ENCODE assay signal across 17 cellular contexts in the genomic region with DNA sequence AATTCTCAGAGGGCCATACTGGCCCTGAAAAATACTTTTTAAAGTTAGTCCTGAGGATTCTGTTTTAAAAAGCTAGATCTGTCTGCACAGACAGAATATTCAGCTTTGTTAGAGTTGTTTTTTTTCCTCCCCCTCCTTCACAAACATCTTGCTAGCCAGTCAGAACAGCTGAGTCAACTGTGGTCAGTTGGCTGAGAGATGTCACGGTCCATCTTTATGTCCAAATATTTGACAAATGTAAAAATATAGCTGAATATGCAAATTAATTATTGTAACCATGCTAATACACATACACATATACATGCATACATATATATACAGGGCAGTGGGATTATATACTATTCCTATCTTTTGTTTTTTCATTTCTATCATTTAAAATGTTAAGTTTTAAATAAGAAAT. TPM values are rescaled to one million over a fixed set of nuclear protein-coding genes. Genes with fewer than 3 reads are reported as not detected.
DNase-seq lines count a peak whose midpoint lies in the region; ATAC-seq and TF ChIP-seq lines count a peak whose summit lies in the region.
"Had no signal": no experiment of that assay in that cellular context is flagged by ENCODE, and none has a peak within 500 bp of the region (broad histone marks: within the 10 kb centered on the region; RNA-seq: fewer than 3 reads in every experiment).

No MANE protein-coding gene starts in this region.

- TF ChIP-seq EP300 in stomach (IDR thresholded peaks at IDR 0.05): no peak

- H3K36me3 ChIP-seq in IMR-90 (ENCODE audit: control insufficient read depth, insufficient read depth, low read length) (no peaks in the 10 kb centered on the region), brain microvascular endothelial cell (replicated peaks) (no peaks in the 10 kb centered on the region), skeletal muscle satellite cell (ENCODE audit: insufficient read depth, low read length) (no peaks in the 10 kb centered on the region), stomach (peaks cover 0 to 14% (median 0%) of the 10 kb centered on the region in 4 donors)
- H3K36me3 ChIP-seq: breast epithelium, gastroesophageal sphincter, upper lobe of right lung had no signal

- H3K27me3 ChIP-seq in IMR-90 (ENCODE audit: control insufficient read depth, insufficient read depth, low read length): no peaks in the 10 kb centered on the region
- H3K27me3 ChIP-seq in brain microvascular endothelial cell (replicated peaks): no peaks in the 10 kb centered on the region
- H3K27me3 ChIP-seq in skeletal muscle satellite cell (ENCODE audit: control insufficient read depth, insufficient read depth, low read length): no peaks in the 10 kb centered on the region
- no peaks in the 10 kb centered on the region for H3K27me3 ChIP-seq in stomach
- H3K27me3 ChIP-seq: breast epithelium, gastroesophageal sphincter, upper lobe of right lung had no signal

- DNase-seq in IMR-90: peak; percentile 29
- DNase-seq in brain microvascular endothelial cell: peak; percentile 45
- DNase-seq in iris pigment epithelial cell (ENCODE audit: low read depth): peak; percentile 71
- DNase-seq in activated CD4-positive, alpha-beta T cell treated with anti-CD3 and anti-CD28 coated beads for 4 hours: no peak
- DNase-seq in mesothelial cell of epicardium (ENCODE audit: low spot score in 2 of 2, unreplicated experiment in 2 of 2): no peak
- DNase-seq in stomach: no peak
- DNase-seq: dermis blood vessel endothelial cell, MM.1S, NCI-H146, NCI-H526 treated with DMSO at 0.1 percent for 48 hours, Right ventricle myocardium superior, upper lobe of right lung had no signal

- H3K9me1 ChIP-seq in IMR-90 (ENCODE audit: insufficient read depth, low read length): no peaks in the 10 kb centered on the region

- no peaks in the 10 kb centered on the region for H3K4me1 Mint-ChIP-seq in mesothelial cell of epicardium

- dilution Hi-C loops in IMR-90 (cut with HindIII; ENCODE audit: low sequenced_read_pairs, unreplicated experiment): no loop called here

- no peak overlapping the region for H2BK20ac ChIP-seq in IMR-90 (ENCODE audit: low read depth, low read length)

- H3K4me3 Mint-ChIP-seq in mesothelial cell of epicardium: no peak overlapping the region
- H3K4me3 Mint-ChIP-seq: activated naive CD8-positive, alpha-beta T cell; natural killer cell treated with Interleukin-12 subunit alpha and Interleukin-12 subunit beta and Interleukin-15 and Interleukin-18, amount 100 ng/mL, for 72 hours had no signal

- H3K23ac ChIP-seq in IMR-90 (ENCODE audit: low read depth, low read length): no peak overlapping the region

- H3K79me1 ChIP-seq in IMR-90 (ENCODE audit: low read depth in 1 of 2, low read length in 2 of 2): no peaks in the 10 kb centered on the region

- no peak for TF ChIP-seq RAD21 in IMR-90 (IDR thresholded peaks at IDR 0.05; ENCODE audit: low read length)

- H3K4me2 ChIP-seq in IMR-90 (ENCODE audit: low read depth, low read length) (no peak overlapping the region), skeletal muscle satellite cell (ENCODE audit: low read length) (peak overlapping the region; percentile 56)

- no peak overlapping the region for H3K27ac Mint-ChIP-seq in mesothelial cell of epicardium
- H3K27ac Mint-ChIP-seq: activated naive CD8-positive, alpha-beta T cell; natural killer cell treated with Interleukin-12 subunit alpha and Interleukin-12 subunit beta and Interleukin-15 and Interleukin-18, amount 100 ng/mL, for 72 hours had no signal

- H3K9me3 ChIP-seq in IMR-90 (ENCODE audit: control insufficient read depth, insufficient read depth, low read length): peaks cover 6% of the 10 kb centered on the region; the same call in 1 of the 2 replicates
- no peaks in the 10 kb centered on the region for H3K9me3 ChIP-seq in skeletal muscle satellite cell (replicated peaks; ENCODE audit: low read length)
- H3K9me3 ChIP-seq in stomach: peaks cover 0 to 42% (median 25%) of the 10 kb centered on the region in 4 donors

- no peak overlapping the region for H2BK120ac ChIP-seq in IMR-90 (ENCODE audit: low read depth, low read length)

- ATAC-seq in IMR-90 (ENCODE audit: low read depth): 0 out of 2 replicates have a peak, but pooled peaks have one; percentile 32
- ATAC-seq: gastroesophageal sphincter; natural killer cell treated with Interleukin-12 subunit alpha and Interleukin-12 subunit beta and Interleukin-15 and Interleukin-18, amount 100 ng/mL, for 72 hours; upper lobe of right lung had no signal

- no peak overlapping the region for H2AFZ ChIP-seq in IMR-90 (replicated peaks; ENCODE audit: low read length, poor library complexity)

- in situ Hi-C loops in IMR-90 (cut with MboI; ENCODE audit: low sequenced_read_pairs) (no loop called here), brain microvascular endothelial cell (cut with HindIII; ENCODE audit: low pct_ligation_motif_present, low sequenced_read_pairs) (no loop called here)

- H3K14ac ChIP-seq in IMR-90 (replicated peaks; ENCODE audit: low read depth, low read length): no peak overlapping the region

- H3K9ac ChIP-seq in IMR-90 (ENCODE audit: low read depth, low read length): no peak overlapping the region
- peak overlapping the region; percentile 54 for H3K9ac ChIP-seq in skeletal muscle satellite cell (ENCODE audit: low read depth, low read length)

- no peak overlapping the region for H3K4ac ChIP-seq in IMR-90 (ENCODE audit: low read depth, low read length)

- H4K8ac ChIP-seq in IMR-90 (ENCODE audit: low read depth in 2 of 2, low read length in 2 of 2): no peak overlapping the region

- TF ChIP-seq POLR2A in IMR-90 (IDR thresholded peaks at IDR 0.05; ENCODE audit: low read depth, low read length) (no peak), stomach (IDR thresholded peaks at IDR 0.05) (no peak)

- peaks cover 35% of the 10 kb centered on the region for H3K36me3 Mint-ChIP-seq in mesothelial cell of epicardium

- H2AK9ac ChIP-seq in IMR-90 (replicated peaks; ENCODE audit: low read depth, low read length, poor library complexity): no peak overlapping the region

- no TSS peak for BruUV-seq in IMR-90 (replicated peaks; lab: Mats Ljungman, UMichigan)

- H3K4me1 ChIP-seq in IMR-90 (ENCODE audit: control insufficient read depth, insufficient read depth, low read length): no peaks in the 10 kb centered on the region
- H3K4me1 ChIP-seq in skeletal muscle satellite cell (ENCODE audit: control insufficient read depth, insufficient read depth, low read length): peaks cover 7% of the 10 kb centered on the region
- no peaks in the 10 kb centered on the region for H3K4me1 ChIP-seq in stomach
- H3K4me1 ChIP-seq: breast epithelium, gastroesophageal sphincter, upper lobe of right lung had no signal

- no peak overlapping the region for H3K18ac ChIP-seq in IMR-90 (ENCODE audit: low read depth, low read length)

- POLR2A ChIA-PET in IMR-90 (lab: Charles Lee; ENCODE audit: unreplicated experiment): no interaction called here

- no peaks in the 10 kb centered on the region for H4K20me1 ChIP-seq in IMR-90 (ENCODE audit: insufficient read depth, low read length)

- H3K27me3 Mint-ChIP-seq in mesothelial cell of epicardium (ENCODE audit: low read depth): no peaks in the 10 kb centered on the region

- H3K27ac ChIP-seq in IMR-90 (ENCODE audit: insufficient read depth, low read length): no peak overlapping the region
- no peak overlapping the region for H3K27ac ChIP-seq in brain microvascular endothelial cell
- H3K27ac ChIP-seq in stomach: no peak overlapping the region
- H3K27ac ChIP-seq: breast epithelium, gastroesophageal sphincter, upper lobe of right lung had no signal

- intact Hi-C loops in IMR-90 (cut with micrococcal nuclease) (no loop called here), stomach (cut with DNase I; ENCODE audit: low total_unique reads) (no loop called here)

- H3K4me3 ChIP-seq in IMR-90 (ENCODE audit: insufficient read depth, low read depth, low read length) (no peak overlapping the region), brain microvascular endothelial cell (ENCODE audit: low read depth, low read length) (no peak overlapping the region), skeletal muscle satellite cell (ENCODE audit: low read length) (peak overlapping the region; percentile 32), stomach (no peak overlapping the region)
- H3K4me3 ChIP-seq: breast epithelium, gastroesophageal sphincter, upper lobe of right lung had no signal

- H2BK15ac ChIP-seq in IMR-90 (ENCODE audit: low read depth, low read length): no peak overlapping the region

- TF ChIP-seq CTCF in IMR-90 (conservative IDR thresholded peaks at IDR 0.05; ENCODE audit: low read depth, low read length) (no peak), brain microvascular endothelial cell (IDR thresholded peaks at IDR 0.05; ENCODE audit: low read depth, low read length, missing control alignments) (no peak), mesothelial cell of epicardium (IDR thresholded peaks at IDR 0.05; ENCODE audit: unreplicated experiment) (no peak), stomach (IDR thresholded peaks at IDR 0.05) (no peak)

- H4K5ac ChIP-seq in IMR-90 (ENCODE audit: low read depth, low read length): no peak overlapping the region

- no CpG with 5 or more reads among the region's 1 CpG for WGBS in IMR-90 (ENCODE audit: extremely low coverage in 2 of 2, insufficient read length in 1 of 2), 2 experiments
- WGBS in stomach, 5 donors: 47 to 77% (median 59%) methylated on average over 1 of the region's 1 CpG

- H3K9me3 Mint-ChIP-seq in mesothelial cell of epicardium: peaks cover 52% of the 10 kb centered on the region

- no peak overlapping the region for H4K91ac ChIP-seq in IMR-90 (ENCODE audit: insufficient read depth, low read depth, low read length)

- H2AK5ac ChIP-seq in IMR-90 (ENCODE audit: low read depth, low read length): no peak overlapping the region

- no peak overlapping the region for H2BK5ac ChIP-seq in IMR-90 (ENCODE audit: low read depth, low read length, poor library complexity, severe bottlenecking)

- no peak overlapping the region for H3K56ac ChIP-seq in IMR-90 (ENCODE audit: extremely low read depth, insufficient read depth, low read length)

- CTCF ChIA-PET in IMR-90 (lab: Yijun Ruan, JAX): interaction anchor here (1.1 kb wide), 1 partner anchor 35 kb away, joined by 3 read pairs; no protein-coding TSS in a partner anchor

TF ChIP-seq in IMR-90, 13 proteins besides CTCF, POLR2A, EP300 and RAD21 (continues in another document):
- TF ChIP-seq MAFK (IDR thresholded peaks at IDR 0.05; ENCODE audit: low read depth, low read length): peak; percentile 61

RNA-seq across cellular contexts. Expression of a gene that starts 33.9 kb away (rescaled TPM):
- total RNA-seq in IMR-90 (2012; rRNA removed) (12.2 and 14.3 TPM in 2 replicates), mesothelial cell of epicardium (28.1 to 31.0 TPM (median 29.9 TPM) in 3 replicates), stomach (10 to 100 TPM; 15.8 to 68.7 (median 51.9) TPM)
- polyA plus RNA-seq in IMR-90 (2012; rRNA removed) (6.5 and 7.5 TPM in 2 replicates), stomach (10 to 100 TPM in 2 of 3 donors, 1 to 10 TPM in 1; 8.9 to 13.3 (median 13.3) TPM)
- polyA plus RNA-seq in IMR-90 (2012; cell fraction: cytosol; rRNA removed): 3.4 and 4.6 TPM in 2 replicates
- 9.3 and 18.2 TPM in 2 replicates for polyA plus RNA-seq in IMR-90 (2012; cell fraction: nucleus; rRNA removed; ENCODE audit: low replicate concordance)
- total RNA-seq in skeletal muscle satellite cell (2012; rRNA removed): 20.8 and 21.2 TPM in 2 replicates

Comparison
In these comparisons a context has a peak if more than half of its experiments do, and no peak if none do; other contexts are left out.
1. DNase-seq: peak in IMR-90 (single experiment), brain microvascular endothelial cell (single experiment) and iris pigment epithelial cell (single experiment); none in activated CD4-positive, alpha-beta T cell treated with anti-CD3 and anti-CD28 coated beads for 4 hours (0 of 2), mesothelial cell of epicardium (0 of 2) and stomach (single experiment).